8 cellular contexts compared by ENCODE assay signal in genomic region chr17:1649116-1649843, GRCh38. TPM values are rescaled to one million over a fixed set of nuclear protein-coding genes. Genes with fewer than 3 reads are reported as not detected.
DNase-seq lines count a peak whose midpoint lies in the region; ATAC-seq and TF ChIP-seq lines count a peak whose summit lies in the region.

No MANE protein-coding gene starts in this region.

- H3K23ac ChIP-seq in neuronal stem cell (ENCODE audit: low read depth, low read length, poor library complexity), result peak overlapping the region; percentile 88

- H3K27ac Mint-ChIP-seq in activated T-helper 2 cell treated with anti-CD3 and anti-CD28 coated beads, Interferon-gamma antibody, Interleukin-2, Interleukin-4, amounts not matched to agents 10 μg/mL and 5 μg/mL and 100 μg/mL, durations not matched to agents 14 hours and 24 hours and 36 hours, result no peak overlapping the region

- no peak overlapping the region for H4K8ac ChIP-seq in neuronal stem cell (ENCODE audit: low read depth, low read length)

- peaks cover 0 to 4% of the 10 kb centered on the region in 2 donors for H3K9me3 ChIP-seq in neuronal stem cell (replicated peaks in 1 of 2; ENCODE audit: control insufficient read depth in 2 of 2, insufficient read depth in 1 of 2, low read depth in 1 of 2, low read length in 2 of 2)

- peak overlapping the region; percentile 97 for H3K4me2 ChIP-seq in neuronal stem cell (ENCODE audit: insufficient read depth, low read length, poor library complexity, severe bottlenecking)

- no peak overlapping the region for H2AK5ac ChIP-seq in neuronal stem cell (ENCODE audit: low read depth, low read length)

- no peak overlapping the region for H2BK120ac ChIP-seq in neuronal stem cell (ENCODE audit: low read depth, low read length)

- H3K14ac ChIP-seq in neuronal stem cell (ENCODE audit: low read length), result no peak overlapping the region

- peaks cover 42% of the 10 kb centered on the region for H3K36me3 Mint-ChIP-seq in activated T-helper 2 cell treated with anti-CD3 and anti-CD28 coated beads, Interferon-gamma antibody, Interleukin-2, Interleukin-4, amounts not matched to agents 10 μg/mL and 5 μg/mL and 100 μg/mL, durations not matched to agents 14 hours and 24 hours and 36 hours (ENCODE audit: low read depth)

- H2BK15ac ChIP-seq in neuronal stem cell (ENCODE audit: low read length), result no peak overlapping the region

- peak; percentile 71 for DNase-seq in Ammon's horn (ENCODE audit: low spot score)
- peak; percentile 84 for DNase-seq in OCI-M1 (lab: John Stamatoyannopoulos, UW)
- peak; percentile 75 for DNase-seq in activated T-helper 2 cell treated with anti-CD3 and anti-CD28 coated beads, Interferon-gamma antibody, Interleukin-2, Interleukin-4, amounts not matched to agents 10 μg/mL and 5 μg/mL and 100 μg/mL, durations not matched to agents 14 hours and 24 hours and 36 hours (ENCODE audit: low spot score)
- DNase-seq in fibroblast of villous mesenchyme (ENCODE audit: low read depth), result peak; percentile 88
- DNase-seq in neuronal stem cell (ENCODE audit: low spot score), result peak; percentile 86
- DNase-seq in substantia nigra (lab: John Stamatoyannopoulos, UW), result peak in 35 of 49 donors; percentile 40 to 88 (median 71)

- H3K4ac ChIP-seq in neuronal stem cell (ENCODE audit: low read length), result no peak overlapping the region

- peak overlapping the region; percentile 93 for H3K18ac ChIP-seq in neuronal stem cell (ENCODE audit: low read length)

- H3K4me1 ChIP-seq in neuronal stem cell (ENCODE audit: control insufficient read depth in 2 of 2, insufficient read depth in 1 of 2, low read depth in 1 of 2, low read length in 2 of 2), result peaks cover 17 to 33% of the 10 kb centered on the region in 2 donors

- H2BK5ac ChIP-seq in neuronal stem cell (ENCODE audit: low read length), result peak overlapping the region; percentile 57

- peak overlapping the region; percentile 80 for H3K27ac ChIP-seq in neuronal stem cell (replicated peaks; ENCODE audit: low read length)
- peak overlapping the region; percentile 68 for H3K27ac ChIP-seq in substantia nigra (ENCODE audit: low read depth, low read length, poor library complexity, severe bottlenecking)

- intact Hi-C loops in activated T-helper 2 cell treated with anti-CD3 and anti-CD28 coated beads, Interferon-gamma antibody, Interleukin-2, Interleukin-4, amounts not matched to agents 10 μg/mL and 5 μg/mL and 100 μg/mL, durations not matched to agents 14 hours and 24 hours and 36 hours (cut with micrococcal nuclease), result loop anchor here (1.0 to 10.0 kb wide), 3 partner anchors 35 to 396 kb away; partner anchors contain the start of genes OVCA2 and PRPF8

- H3K36me3 ChIP-seq in neuronal stem cell (replicated peaks in 1 of 2; ENCODE audit: control insufficient read depth in 2 of 2, insufficient read depth in 2 of 2, low read length in 2 of 2), result peaks cover 34 to 51% of the 10 kb centered on the region in 2 donors

- WGBS in neuronal stem cell (ENCODE audit: extremely low coverage in 2 of 2, insufficient read length in 2 of 2, insufficient replicate concordance in 1 of 2), 2 donors, result no CpG with 5 or more reads among the region's 88 CpGs

- peaks cover 0 to 16% (median 0%) of the 10 kb centered on the region in 3 experiments for H3K27me3 ChIP-seq in neuronal stem cell (ENCODE audit: control insufficient read depth in 3 of 3, insufficient read depth in 3 of 3, low read depth in 1 of 3, low read length in 3 of 3)

- H3K4me1 Mint-ChIP-seq in activated T-helper 2 cell treated with anti-CD3 and anti-CD28 coated beads, Interferon-gamma antibody, Interleukin-2, Interleukin-4, amounts not matched to agents 10 μg/mL and 5 μg/mL and 100 μg/mL, durations not matched to agents 14 hours and 24 hours and 36 hours (ENCODE audit: low read depth), result peaks cover 18% of the 10 kb centered on the region

- ATAC-seq in GM19043 (IDR thresholded peaks at IDR 0.05; ENCODE audit: low read depth, unreplicated experiment) (peak; percentile 28), HG03354 (IDR thresholded peaks at IDR 0.05; ENCODE audit: poor library complexity, severe bottlenecking, unreplicated experiment) (peak; percentile 55)

- no peaks in the 10 kb centered on the region for H3K79me1 ChIP-seq in neuronal stem cell (ENCODE audit: low read depth, low read length)

- H3K9me3 Mint-ChIP-seq in activated T-helper 2 cell treated with anti-CD3 and anti-CD28 coated beads, Interferon-gamma antibody, Interleukin-2, Interleukin-4, amounts not matched to agents 10 μg/mL and 5 μg/mL and 100 μg/mL, durations not matched to agents 14 hours and 24 hours and 36 hours, result no peaks in the 10 kb centered on the region

- H2BK12ac ChIP-seq in neuronal stem cell (ENCODE audit: low read length), result no peak overlapping the region

- peak overlapping the region; percentile 45 for H3K4me3 Mint-ChIP-seq in activated T-helper 2 cell treated with anti-CD3 and anti-CD28 coated beads, Interferon-gamma antibody, Interleukin-2, Interleukin-4, amounts not matched to agents 10 μg/mL and 5 μg/mL and 100 μg/mL, durations not matched to agents 14 hours and 24 hours and 36 hours (ENCODE audit: low read depth)

- H3K9ac ChIP-seq in neuronal stem cell (ENCODE audit: low read depth, low read length, poor library complexity), result peak overlapping the region; percentile 88

- H2AFZ ChIP-seq in neuronal stem cell (ENCODE audit: low read length), result peak overlapping the region; percentile 89

- peak overlapping the region; percentile 66 for H3K4me3 ChIP-seq in fibroblast of villous mesenchyme (ENCODE audit: low read depth, low read length)
- peak overlapping the region; percentile 47 to 70 for H3K4me3 ChIP-seq in neuronal stem cell (ENCODE audit: low read length in 2 of 2)

- H3K27me3 Mint-ChIP-seq in activated T-helper 2 cell treated with anti-CD3 and anti-CD28 coated beads, Interferon-gamma antibody, Interleukin-2, Interleukin-4, amounts not matched to agents 10 μg/mL and 5 μg/mL and 100 μg/mL, durations not matched to agents 14 hours and 24 hours and 36 hours (ENCODE audit: low read depth), result no peaks in the 10 kb centered on the region

- H4K91ac ChIP-seq in neuronal stem cell (ENCODE audit: low read depth, low read length, poor library complexity), result no peak overlapping the region

- TF ChIP-seq CTCF in fibroblast of villous mesenchyme (IDR thresholded peaks at IDR 0.05; ENCODE audit: insufficient read depth, low read depth, low read length), result no peak

RNA-seq across cellular contexts. Expression of gene RILP, which starts 0.4 kb away (rescaled TPM):
- total RNA-seq in activated T-helper 2 cell treated with anti-CD3 and anti-CD28 coated beads, Interferon-gamma antibody, Interleukin-2, Interleukin-4, amounts not matched to agents 10 μg/mL and 5 μg/mL and 100 μg/mL, durations not matched to agents 14 hours and 24 hours and 36 hours, result 8.2 and 8.9 TPM in 2 replicates
- 7.4 and 9.1 TPM in 2 replicates for total RNA-seq in fibroblast of villous mesenchyme
- polyA plus RNA-seq in neuronal stem cell (2013, experiment 1 of 2), result 4.3 TPM
- polyA plus RNA-seq in neuronal stem cell (2013, experiment 2 of 2), result 4.0 TPM

RNA-seq across cellular contexts. Expression of gene SCARF1, which starts 3.7 kb away (rescaled TPM):
- 3.3 and 3.4 TPM in 2 replicates for total RNA-seq in activated T-helper 2 cell treated with anti-CD3 and anti-CD28 coated beads, Interferon-gamma antibody, Interleukin-2, Interleukin-4, amounts not matched to agents 10 μg/mL and 5 μg/mL and 100 μg/mL, durations not matched to agents 14 hours and 24 hours and 36 hours
- total RNA-seq in fibroblast of villous mesenchyme, result 0.64 and 1.3 TPM in 2 replicates
- polyA plus RNA-seq in neuronal stem cell (2013, experiment 1 of 2), result 0.67 TPM
- polyA plus RNA-seq in neuronal stem cell (2013, experiment 2 of 2), result 0.69 TPM

RNA-seq across cellular contexts. Expression of gene SLC43A2, which starts 20.6 kb away (rescaled TPM):
- 2.3 and 2.4 TPM in 2 replicates for total RNA-seq in activated T-helper 2 cell treated with anti-CD3 and anti-CD28 coated beads, Interferon-gamma antibody, Interleukin-2, Interleukin-4, amounts not matched to agents 10 μg/mL and 5 μg/mL and 100 μg/mL, durations not matched to agents 14 hours and 24 hours and 36 hours
- 3.5 and 8.6 TPM in 2 replicates for total RNA-seq in fibroblast of villous mesenchyme
- 11.3 TPM for polyA plus RNA-seq in neuronal stem cell (2013, experiment 1 of 2)
- 11.0 TPM for polyA plus RNA-seq in neuronal stem cell (2013, experiment 2 of 2)

RNA-seq across cellular contexts. Expression of gene PRPF8, which starts 35.4 kb away (rescaled TPM):
- 435 and 439 TPM in 2 replicates for total RNA-seq in activated T-helper 2 cell treated with anti-CD3 and anti-CD28 coated beads, Interferon-gamma antibody, Interleukin-2, Interleukin-4, amounts not matched to agents 10 μg/mL and 5 μg/mL and 100 μg/mL, durations not matched to agents 14 hours and 24 hours and 36 hours
- 107 and 117 TPM in 2 replicates for total RNA-seq in fibroblast of villous mesenchyme
- polyA plus RNA-seq in neuronal stem cell (2013, experiment 1 of 2), result 95.4 TPM
- polyA plus RNA-seq in neuronal stem cell (2013, experiment 2 of 2), result 97.1 TPM

Comparison
In these comparisons a context has a peak if more than half of its experiments do, and no peak if none do; other contexts are left out.
1. Peak in every context shown above with its lines: DNase-seq, ATAC-seq, H3K4me3 ChIP-seq and H3K27ac ChIP-seq.